In the genomic region with DNA sequence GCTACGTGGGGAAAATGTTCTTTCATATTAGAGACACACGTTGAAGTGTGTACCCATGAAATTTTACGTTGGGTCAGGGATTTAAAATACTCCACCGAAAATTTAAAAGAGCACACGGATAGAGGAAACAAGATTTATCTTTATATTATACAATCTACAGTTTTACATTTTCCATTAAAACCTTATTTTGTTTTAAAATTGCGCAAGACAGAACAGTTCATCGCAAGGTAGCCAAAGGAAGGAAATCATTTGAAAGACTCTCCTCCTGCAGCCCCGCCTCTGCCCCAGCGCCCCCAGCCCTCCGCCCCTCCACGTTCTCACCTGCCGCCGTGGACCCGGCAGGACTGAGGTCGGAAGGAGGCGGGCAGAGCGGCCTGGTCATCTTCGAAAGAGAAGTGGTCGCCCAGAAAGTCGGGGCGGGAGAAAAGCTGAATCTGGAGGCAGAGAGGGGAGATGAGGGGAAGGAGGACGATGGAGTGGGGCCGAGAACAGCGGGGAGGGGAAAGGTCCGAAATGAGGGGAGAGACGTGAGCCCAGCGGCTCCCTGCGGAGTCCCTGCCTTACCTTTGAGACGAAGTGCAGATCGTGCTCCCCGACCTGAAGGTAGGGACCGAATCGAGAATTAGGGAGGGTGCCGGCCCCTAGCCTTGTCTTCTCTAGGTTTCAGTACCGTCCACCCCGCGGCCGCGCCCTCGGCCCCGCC, we compare ENCODE assay signal across 8 cellular contexts. TPM values are rescaled to one million over a fixed set of nuclear protein-coding genes. Genes with fewer than 3 reads are reported as not detected.
DNase-seq lines count a peak whose midpoint lies in the region; ATAC-seq, FAIRE-seq and TF ChIP-seq lines count a peak whose summit lies in the region.

No MANE protein-coding gene starts in this region.

- H3K36me3 ChIP-seq in heart right ventricle (no peaks in the 10 kb centered on the region), keratinocyte (ENCODE audit: control insufficient read depth in 2 of 2, extremely low read depth in 1 of 2, insufficient read depth in 2 of 2, low read length in 2 of 2) (peaks cover 0 to 8% of the 10 kb centered on the region in 2 experiments), thoracic aorta (no peaks in the 10 kb centered on the region)

- peak in 1 of 2 donors; percentile 29 for DNase-seq in heart right ventricle
- no peak for DNase-seq in Right ventricle myocardium inferior (ENCODE audit: missing footprints)
- DNase-seq in activated naive CD4-positive, alpha-beta T cell treated with anti-CD3 and anti-CD28 coated beads, Interleukin-2, amount 10 ng/mL, durations not matched to agents 7 days and 5 days = peak; percentile 45
- no peak for DNase-seq in keratinocyte (ENCODE audit: low read depth, low spot score)
- no peak for DNase-seq in thoracic aorta (ENCODE audit: low spot score)
- no peak for DNase-seq in HCEC 1CT
- DNase-seq in NCI-H2196 (lab: John Stamatoyannopoulos, UW; ENCODE audit: unreplicated experiment) = no peak

- FAIRE-seq in keratinocyte (lab: Jason Lieb, UNC) = no peak

- H3K9me3 ChIP-seq in heart right ventricle (no peaks in the 10 kb centered on the region), keratinocyte (ENCODE audit: control insufficient read depth, low read depth, low read length) (no peaks in the 10 kb centered on the region), thoracic aorta (no peaks in the 10 kb centered on the region)

- peaks cover 0 to 59% (median 53%) of the 10 kb centered on the region in 7 donors for H3K27me3 ChIP-seq in heart right ventricle
- H3K27me3 ChIP-seq in keratinocyte (ENCODE audit: control insufficient read depth, extremely low read depth, insufficient read depth, low read length) = no peaks in the 10 kb centered on the region
- H3K27me3 ChIP-seq in thoracic aorta (replicated peaks; ENCODE audit: insufficient read depth) = no peaks in the 10 kb centered on the region

- H3K4me3 ChIP-seq in heart right ventricle (peak overlapping the region; percentile 28 to 61 (median 51)), keratinocyte (ENCODE audit: control insufficient read depth in 2 of 3, extremely low read depth in 1 of 3, insufficient read depth in 2 of 3, low read depth in 1 of 3, low read length in 3 of 3) (peak overlapping the region; percentile 58 to 94 (median 86)), thoracic aorta (peak overlapping the region; percentile 69)

- CTCF ChIA-PET in activated naive CD4-positive, alpha-beta T cell treated with anti-CD3 and anti-CD28 coated beads, Interleukin-2, amount 10 ng/mL, durations not matched to agents 7 days and 5 days (lab: Charles Lee) = interaction anchor here (1.0 to 1.2 kb wide), 3 partner anchors 47 to 51 kb away, joined by 3 read pairs; no protein-coding TSS in a partner anchor

- TF ChIP-seq CTCF in heart right ventricle (IDR thresholded peaks at IDR 0.05) (no peak), keratinocyte (optimal IDR thresholded peaks at IDR 0.05 in 1 of 3, IDR thresholded peaks at IDR 0.05 in 1 of 3, conservative IDR thresholded peaks at IDR 0.05 in 1 of 3; ENCODE audit: extremely low read depth in 1 of 3, insufficient read depth in 2 of 3, low read length in 3 of 3) (no peak), thoracic aorta (IDR thresholded peaks at IDR 0.05) (no peak)

- H3K4me1 ChIP-seq in heart right ventricle = peaks cover 0 to 16% (median 13%) of the 10 kb centered on the region in 9 donors
- H3K4me1 ChIP-seq in keratinocyte (ENCODE audit: control insufficient read depth, extremely low read depth, insufficient read depth, low read length) = peaks cover 24% of the 10 kb centered on the region
- H3K4me1 ChIP-seq in thoracic aorta (ENCODE audit: control insufficient read depth in 1 of 2, low read depth in 2 of 2) = peaks cover 11 to 15% of the 10 kb centered on the region in 2 donors

- H4K20me1 ChIP-seq in keratinocyte (ENCODE audit: control insufficient read depth, extremely low read depth, insufficient read depth, low read length) = no peaks in the 10 kb centered on the region

- peak overlapping the region; percentile 78 for H3K9ac ChIP-seq in keratinocyte (ENCODE audit: control insufficient read depth, extremely low read depth, insufficient read depth, low read length)

- H2AFZ ChIP-seq in keratinocyte (ENCODE audit: control insufficient read depth, low read length) = peak overlapping the region; percentile 99

- H3K9me3 Mint-ChIP-seq in activated naive CD4-positive, alpha-beta T cell treated with anti-CD3 and anti-CD28 coated beads, Interleukin-2, amount 10 ng/mL, durations not matched to agents 7 days and 5 days = no peaks in the 10 kb centered on the region

- intact Hi-C loops in heart right ventricle (cut with DNase I) (no loop called here), Right ventricle myocardium inferior (cut with DNase I) (no loop called here)

- 4 to 6% methylated on average over 41 of the region's 41 CpGs for WGBS in heart right ventricle, 2 donors

- peak overlapping the region; percentile 39 for H3K27ac Mint-ChIP-seq in activated naive CD4-positive, alpha-beta T cell treated with anti-CD3 and anti-CD28 coated beads, Interleukin-2, amount 10 ng/mL, durations not matched to agents 7 days and 5 days

- peaks cover 26% of the 10 kb centered on the region for H3K4me1 Mint-ChIP-seq in activated naive CD4-positive, alpha-beta T cell treated with anti-CD3 and anti-CD28 coated beads, Interleukin-2, amount 10 ng/mL, durations not matched to agents 7 days and 5 days

- peaks cover 73% of the 10 kb centered on the region for H3K27me3 Mint-ChIP-seq in activated naive CD4-positive, alpha-beta T cell treated with anti-CD3 and anti-CD28 coated beads, Interleukin-2, amount 10 ng/mL, durations not matched to agents 7 days and 5 days

- H3K4me2 ChIP-seq in keratinocyte (ENCODE audit: control insufficient read depth, extremely low read depth, insufficient read depth, low read depth, low read length) = peak overlapping the region; percentile 81

- H3K36me3 Mint-ChIP-seq in activated naive CD4-positive, alpha-beta T cell treated with anti-CD3 and anti-CD28 coated beads, Interleukin-2, amount 10 ng/mL, durations not matched to agents 7 days and 5 days = no peaks in the 10 kb centered on the region

- H3K4me3 Mint-ChIP-seq in activated naive CD4-positive, alpha-beta T cell treated with anti-CD3 and anti-CD28 coated beads, Interleukin-2, amount 10 ng/mL, durations not matched to agents 7 days and 5 days = peak overlapping the region; percentile 87

- ATAC-seq in heart right ventricle (peak in 1 of 8 donors; percentile 77), Right ventricle myocardium inferior (no peak), thoracic aorta (ENCODE audit: insufficient number of reproducible peaks, low FRiP score, low read depth) (no peak), GM18870 (IDR thresholded peaks at IDR 0.05; ENCODE audit: unreplicated experiment) (no peak)

- dilution Hi-C loops in keratinocyte (cut with MboI; ENCODE audit: extremely low pct_ligation_motif_present, low sequenced_read_pairs) = no loop called here

- no peaks in the 10 kb centered on the region for H3K79me2 ChIP-seq in keratinocyte (ENCODE audit: control insufficient read depth, insufficient read depth, low read length)

- H3K27ac ChIP-seq in heart right ventricle = no peak overlapping the region
- H3K27ac ChIP-seq in keratinocyte (ENCODE audit: control insufficient read depth, insufficient read depth, low read length) = peak overlapping the region; percentile 47
- H3K27ac ChIP-seq in thoracic aorta = peak overlapping the region in 1 of 2 donors; percentile 28

- no peaks in the 10 kb centered on the region for H3K9me1 ChIP-seq in keratinocyte (ENCODE audit: control insufficient read depth, extremely low read depth, insufficient read depth, low read length)

RNA-seq across cellular contexts. Expression of gene CRYBG2, which starts 18.0 kb away (rescaled TPM):
- total RNA-seq in heart right ventricle (under 1 TPM in 1 of 10 donors, not detected in 9; 0.64 TPM), Right ventricle myocardium inferior (not detected), thoracic aorta (not detected)
- polyA plus RNA-seq in heart right ventricle (under 1 TPM in 1 of 2 donors, not detected in 1; 0.03 TPM), keratinocyte (6.0 to 15.5 TPM (median 7.9 TPM) in 3 replicates)
- polyA plus RNA-seq in keratinocyte (2011; ENCODE audit: low read depth) = 27.9 TPM
- polyA plus RNA-seq in keratinocyte (2011; cell fraction: cytosol; rRNA removed) = 3.1 and 7.3 TPM in 2 replicates
- polyA plus RNA-seq in keratinocyte (2011; cell fraction: nucleus; rRNA removed) = 28.6 and 33.8 TPM in 2 replicates
- 12.0 and 50.5 TPM in 2 replicates for polyA plus RNA-seq in keratinocyte (2012; ENCODE audit: low replicate concordance)
- 11.2 to 30.9 TPM (median 17.2 TPM) in 3 replicates for polyA minus RNA-seq in keratinocyte
- 20.1 TPM for polyA minus RNA-seq in keratinocyte (2011; cell fraction: cytosol; rRNA and poly(A)+ RNA removed)
- polyA minus RNA-seq in keratinocyte (2011; cell fraction: nucleus; rRNA and poly(A)+ RNA removed) = 27.2 and 40.2 TPM in 2 replicates

RNA-seq across cellular contexts. Expression of gene CD52, which starts 18.2 kb away (rescaled TPM):
- total RNA-seq in heart right ventricle (10 to 100 TPM in 2 of 10 donors, 1 to 10 TPM in 8; 1.9 to 62.6 (median 5.1) TPM), Right ventricle myocardium inferior (6.5 TPM), thoracic aorta (1 to 10 TPM in 1 of 2 donors, not detected in 1; 2.7 TPM)
- polyA plus RNA-seq in heart right ventricle (10 to 100 TPM in 1 of 2 donors, 1 to 10 TPM in 1; 9.3 to 25.2 TPM), keratinocyte (0.22 to 0.27 TPM in 2 of 3 replicates, not detected in the other)
- polyA plus RNA-seq in keratinocyte (2011; ENCODE audit: low read depth) = not detected
- polyA plus RNA-seq in keratinocyte (2011; cell fraction: cytosol; rRNA removed) = not detected in 2 replicates
- polyA plus RNA-seq in keratinocyte (2011; cell fraction: nucleus; rRNA removed) = not detected in 2 replicates
- polyA plus RNA-seq in keratinocyte (2012; ENCODE audit: low replicate concordance) = 0.69 TPM in 1 of 2 replicates, not detected in the other
- polyA minus RNA-seq in keratinocyte = 1.5 TPM in 1 of 3 replicates, not detected in the others
- not detected for polyA minus RNA-seq in keratinocyte (2011; cell fraction: cytosol; rRNA and poly(A)+ RNA removed)
- polyA minus RNA-seq in keratinocyte (2011; cell fraction: nucleus; rRNA and poly(A)+ RNA removed) = not detected in 2 replicates

RNA-seq across cellular contexts. Expression of gene UBXN11, which starts 29.5 kb away (rescaled TPM):
- 10 to 100 TPM in 2 of 10 donors, 1 to 10 TPM in 8; 5.4 to 14.1 (median 7.1) TPM for total RNA-seq in heart right ventricle
- polyA plus RNA-seq in heart right ventricle = 10 to 100 TPM; 12.3 to 20.2 TPM
- 9.5 TPM for total RNA-seq in Right ventricle myocardium inferior
- polyA plus RNA-seq in keratinocyte = 5.2 to 6.8 TPM (median 6.6 TPM) in 3 replicates
- 6.8 TPM for polyA plus RNA-seq in keratinocyte (2011; ENCODE audit: low read depth)
- polyA plus RNA-seq in keratinocyte (2011; cell fraction: cytosol; rRNA removed) = 1.5 and 2.1 TPM in 2 replicates
- polyA plus RNA-seq in keratinocyte (2011; cell fraction: nucleus; rRNA removed) = 28.1 and 28.2 TPM in 2 replicates
- 5.4 and 7.6 TPM in 2 replicates for polyA plus RNA-seq in keratinocyte (2012; ENCODE audit: low replicate concordance)
- polyA minus RNA-seq in keratinocyte = 2.7 to 6.8 TPM (median 4.3 TPM) in 3 replicates
- 3.1 TPM for polyA minus RNA-seq in keratinocyte (2011; cell fraction: cytosol; rRNA and poly(A)+ RNA removed)
- 3.5 and 4.0 TPM in 2 replicates for polyA minus RNA-seq in keratinocyte (2011; cell fraction: nucleus; rRNA and poly(A)+ RNA removed)
- 10 to 100 TPM in 1 of 2 donors, 1 to 10 TPM in 1; 9.6 to 23.2 TPM for total RNA-seq in thoracic aorta

RNA-seq across cellular contexts. Expression of gene ZNF683, which starts 36.6 kb away (rescaled TPM):
- total RNA-seq in heart right ventricle = 1 to 10 TPM in 1 of 10 donors, under 1 TPM in 1, not detected in 8; 0.15 to 1.3 TPM
- under 1 TPM in 1 of 2 donors, not detected in 1; 0.04 TPM for polyA plus RNA-seq in heart right ventricle
- 0.14 TPM for total RNA-seq in Right ventricle myocardium inferior
- not detected in 3 replicates for polyA plus RNA-seq in keratinocyte
- not detected for polyA plus RNA-seq in keratinocyte (2011; ENCODE audit: low read depth)
- polyA plus RNA-seq in keratinocyte (2011; cell fraction: cytosol; rRNA removed) = not detected in 2 replicates
- not detected in 2 replicates for polyA plus RNA-seq in keratinocyte (2011; cell fraction: nucleus; rRNA removed)
- polyA plus RNA-seq in keratinocyte (2012; ENCODE audit: low replicate concordance) = not detected in 2 replicates
- polyA minus RNA-seq in keratinocyte = not detected in 3 replicates
- polyA minus RNA-seq in keratinocyte (2011; cell fraction: cytosol; rRNA and poly(A)+ RNA removed) = not detected
- polyA minus RNA-seq in keratinocyte (2011; cell fraction: nucleus; rRNA and poly(A)+ RNA removed) = not detected in 2 replicates
- total RNA-seq in thoracic aorta = not detected

RNA-seq across cellular contexts. Expression of gene SH3BGRL3, which starts 56.0 kb away (rescaled TPM):
- total RNA-seq in heart right ventricle = 100 to 1,000 TPM in 1 of 10 donors, 10 to 100 TPM in 9; 18.4 to 116 (median 25.2) TPM
- 100 to 1,000 TPM in 1 of 2 donors, 10 to 100 TPM in 1; 96.3 to 153 TPM for polyA plus RNA-seq in heart right ventricle
- 50.5 TPM for total RNA-seq in Right ventricle myocardium inferior
- polyA plus RNA-seq in keratinocyte = 175 to 234 TPM (median 196 TPM) in 3 replicates
- 246 TPM for polyA plus RNA-seq in keratinocyte (2011; ENCODE audit: low read depth)
- 423 and 444 TPM in 2 replicates for polyA plus RNA-seq in keratinocyte (2011; cell fraction: cytosol; rRNA removed)
- 84.2 and 96.0 TPM in 2 replicates for polyA plus RNA-seq in keratinocyte (2011; cell fraction: nucleus; rRNA removed)
- polyA plus RNA-seq in keratinocyte (2012; ENCODE audit: low replicate concordance) = 453 and 651 TPM in 2 replicates
- 286 to 540 TPM (median 528 TPM) in 3 replicates for polyA minus RNA-seq in keratinocyte
- polyA minus RNA-seq in keratinocyte (2011; cell fraction: cytosol; rRNA and poly(A)+ RNA removed) = 456 TPM
- 61.4 and 74.5 TPM in 2 replicates for polyA minus RNA-seq in keratinocyte (2011; cell fraction: nucleus; rRNA and poly(A)+ RNA removed)
- total RNA-seq in thoracic aorta = 100 to 1,000 TPM in 1 of 2 donors, 10 to 100 TPM in 1; 79.2 to 137 TPM
